ENCODE assay signal across 15 cellular contexts in the genomic region with DNA sequence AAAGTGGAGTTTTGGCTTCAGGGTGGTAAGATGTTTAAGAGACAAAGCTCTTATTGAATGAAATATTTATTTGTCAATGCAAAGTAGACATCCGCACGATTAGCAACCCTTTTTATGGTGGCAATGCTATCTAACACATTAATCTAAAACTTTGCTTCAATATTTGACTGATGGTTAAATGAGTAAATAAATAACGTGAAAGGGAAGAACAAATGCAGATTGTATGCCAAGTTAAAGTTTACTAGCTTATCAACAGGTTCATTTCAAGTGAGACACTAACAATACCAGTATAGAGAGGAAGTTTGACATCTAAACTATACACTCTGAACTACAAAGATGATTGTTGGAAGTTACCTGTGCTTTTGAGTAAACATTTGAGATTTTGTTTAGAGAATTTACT. TPM values are rescaled to one million over a fixed set of nuclear protein-coding genes. Genes with fewer than 3 reads are reported as not detected.
DNase-seq lines count a peak whose midpoint lies in the region; ATAC-seq and TF ChIP-seq lines count a peak whose summit lies in the region.
"Had no signal": no experiment of that assay in that cellular context is flagged by ENCODE, and none has a peak within 500 bp of the region (broad histone marks: within the 10 kb centered on the region; RNA-seq: fewer than 3 reads in every experiment).

No MANE protein-coding gene starts in this region.

- peak overlapping the region; percentile 6 for H3K27ac Mint-ChIP-seq in progenitor cell of endocrine pancreas
- H3K27ac Mint-ChIP-seq: CD4-positive, alpha-beta memory T cell; HFFc6 had no signal

- ATAC-seq in HG03457 (IDR thresholded peaks at IDR 0.05; ENCODE audit: unreplicated experiment) (no peak), HG03108 (IDR thresholded peaks at IDR 0.05; ENCODE audit: unreplicated experiment) (no peak)

- TF ChIP-seq CTCF in progenitor cell of endocrine pancreas (IDR thresholded peaks at IDR 0.05; ENCODE audit: unreplicated experiment) = no peak

- no peaks in the 10 kb centered on the region for H3K27me3 Mint-ChIP-seq in progenitor cell of endocrine pancreas

- H3K4me3 Mint-ChIP-seq in progenitor cell of endocrine pancreas (ENCODE audit: low read depth) = peak overlapping the region; percentile 22
- H3K4me3 Mint-ChIP-seq: CD4-positive, alpha-beta memory T cell; HFFc6 had no signal

- H3K9me3 Mint-ChIP-seq in progenitor cell of endocrine pancreas (ENCODE audit: low read depth) = peaks cover 1% of the 10 kb centered on the region
- H3K9me3 Mint-ChIP-seq: HFFc6 had no signal

- DNase-seq in HT-29 (ENCODE audit: low spot score) = peak; percentile 22
- DNase-seq in NCI-H526 treated with DMSO at 0.1 percent for 48 hours (lab: John Stamatoyannopoulos, UW) = peak; percentile 73
- no peak for DNase-seq in progenitor cell of endocrine pancreas (ENCODE audit: low spot score, unreplicated experiment)
- DNase-seq in midbrain (lab: John Stamatoyannopoulos, UW) = no peak
- DNase-seq: C1 segment of cervical spinal cord; Calu3; CD4-positive, alpha-beta memory T cell; COR-L47; DMS53; DMS79 treated with DMSO at 0.1 percent for 48 hours; GF-D8; GOT3; HFFc6 had no signal

- H3K36me3 Mint-ChIP-seq in progenitor cell of endocrine pancreas (ENCODE audit: insufficient read depth) = peaks cover 2% of the 10 kb centered on the region
- H3K36me3 Mint-ChIP-seq: CD4-positive, alpha-beta memory T cell had no signal

- peaks cover 34% of the 10 kb centered on the region for H3K4me1 Mint-ChIP-seq in progenitor cell of endocrine pancreas (ENCODE audit: low read depth)
- H3K4me1 Mint-ChIP-seq: CD4-positive, alpha-beta memory T cell had no signal

RNA-seq across cellular contexts. Expression of a gene that starts 50.1 kb away (rescaled TPM):
- total RNA-seq in HT-29 (2014; rRNA removed; shearing (Covaris generic)) = 27.0 and 29.7 TPM in 2 replicates
- 56.7 and 60.4 TPM in 2 replicates for total RNA-seq in progenitor cell of endocrine pancreas

RNA-seq across cellular contexts. Expression of a gene that starts 50.5 kb away (rescaled TPM):
- total RNA-seq in HT-29 (2014; rRNA removed; shearing (Covaris generic)) = 2.5 and 4.7 TPM in 2 replicates
- 5.0 and 6.3 TPM in 2 replicates for total RNA-seq in progenitor cell of endocrine pancreas

Comparison
In these comparisons a context has a peak if more than half of its experiments do, and no peak if none do; other contexts are left out.
1. DNase-seq: peak in HT-29 (single experiment) and NCI-H526 treated with DMSO at 0.1 percent for 48 hours (single experiment); none in progenitor cell of endocrine pancreas (single experiment) and midbrain (single experiment).